8 cellular contexts compared by ENCODE assay signal in genomic region chr20:9609892-9610502, GRCh38.
DNase-seq lines count a peak whose midpoint lies in the region; ATAC-seq and TF ChIP-seq lines count a peak whose summit lies in the region.

No MANE protein-coding gene starts in this region.

- no peaks in the 10 kb centered on the region for H3K27me3 ChIP-seq in left lung

- ATAC-seq in GM19043 (IDR thresholded peaks at IDR 0.05; ENCODE audit: low read depth, unreplicated experiment) (peak; percentile 56), left lung (peak; percentile 79), HG03025 (IDR thresholded peaks at IDR 0.05; ENCODE audit: low FRiP score, unreplicated experiment) (no peak)

- CTCF ChIA-PET in OCI-LY7 (lab: Charles Lee; ENCODE audit: unreplicated experiment): interaction anchor here (0.5 to 2.7 kb wide), 2 partner anchors 134 to 202 kb away, joined by 6 to 7 read pairs; no protein-coding TSS in a partner anchor

- peaks cover 7% of the 10 kb centered on the region; the same call in 1 of the 2 replicates for H4K20me1 ChIP-seq in OCI-LY7 (ENCODE audit: insufficient read depth, low read length)

- H3K9me3 ChIP-seq in OCI-LY7 (ENCODE audit: low read length) (no peaks in the 10 kb centered on the region), left lung (no peaks in the 10 kb centered on the region)

- no peak overlapping the region for H3K4me2 ChIP-seq in OCI-LY7 (ENCODE audit: low read length)

- H3K27ac ChIP-seq in OCI-LY7 (ENCODE audit: low read depth, low read length, poor library complexity, severe bottlenecking) (no peak overlapping the region), left lung (no peak overlapping the region), substantia nigra (ENCODE audit: low read depth, low read length, poor library complexity, severe bottlenecking) (no peak overlapping the region)

- H3K36me3 ChIP-seq in OCI-LY7 (ENCODE audit: insufficient read depth, low read length): no peaks in the 10 kb centered on the region
- no peaks in the 10 kb centered on the region for H3K36me3 ChIP-seq in left lung

- intact Hi-C loops in OCI-LY7 (cut with micrococcal nuclease; ENCODE audit: unreplicated experiment) (loop anchor here (1.0 to 10.0 kb wide), 3 partner anchors 141 to 1065 kb away; partner anchors contain the start of gene JAG1), left lung (cut with DNase I) (loop anchor here in 1 of 2 donors (5.0 kb wide), 1 partner anchor 203 kb away; no protein-coding TSS in a partner anchor)

- DNase-seq in COR-L47 (lab: John Stamatoyannopoulos, UW) (peak; percentile 45), OCI-LY7 (ENCODE audit: low spot score) (peak; percentile 68), brain pericyte (ENCODE audit: low read depth, low spot score) (peak; percentile 26), left lung (no peak), substantia nigra (lab: John Stamatoyannopoulos, UW) (peak in 38 of 49 donors; percentile 2 to 81 (median 27))
- DNase-seq in Jurkat, Clone E6-1 (ENCODE audit: low read depth, low spot score): peak; percentile 75

- H3K79me2 ChIP-seq in OCI-LY7 (ENCODE audit: insufficient read depth, low read depth, low read length): no peaks in the 10 kb centered on the region

- no peaks in the 10 kb centered on the region for H3K9me2 ChIP-seq in OCI-LY7 (ENCODE audit: insufficient read depth, low read length)

- TF ChIP-seq CTCF in OCI-LY7 (conservative IDR thresholded peaks at IDR 0.05; ENCODE audit: low read length) (peak; percentile 87), left lung (IDR thresholded peaks at IDR 0.05) (peak; percentile 65 to 71)

- no peak overlapping the region for H3K4me3 ChIP-seq in Jurkat, Clone E6-1 (ENCODE audit: low read length)
- no peak overlapping the region for H3K4me3 ChIP-seq in OCI-LY7 (ENCODE audit: low read depth, low read length, poor library complexity, severe bottlenecking)
- no peak overlapping the region for H3K4me3 ChIP-seq in left lung

- no TSS peak for BruUV-seq in OCI-LY7 (replicated peaks; lab: Mats Ljungman, UMichigan)

- POLR2A ChIA-PET in OCI-LY7 (lab: Charles Lee): interaction anchor here (0.8 to 1.0 kb wide), 3 partner anchors 27 to 204 kb away, joined by 3 to 5 read pairs (median 3); no protein-coding TSS in a partner anchor

- H2AFZ ChIP-seq in OCI-LY7 (ENCODE audit: low read length): no peak overlapping the region

- H3K4me1 ChIP-seq in OCI-LY7 (ENCODE audit: insufficient read depth, low read length, poor library complexity, severe bottlenecking): peaks cover 1% of the 10 kb centered on the region
- H3K4me1 ChIP-seq in left lung: no peaks in the 10 kb centered on the region

Comparison
In these comparisons a context has a peak if more than half of its experiments do, and no peak if none do; other contexts are left out.
1. DNase-seq: peak in COR-L47 (single experiment), Jurkat, Clone E6-1 (single experiment), OCI-LY7 (single experiment), brain pericyte (single experiment) and substantia nigra (38 of 49); none in left lung (0 of 2).